ENCODE assay signal across 1 cellular context in the genomic region with DNA sequence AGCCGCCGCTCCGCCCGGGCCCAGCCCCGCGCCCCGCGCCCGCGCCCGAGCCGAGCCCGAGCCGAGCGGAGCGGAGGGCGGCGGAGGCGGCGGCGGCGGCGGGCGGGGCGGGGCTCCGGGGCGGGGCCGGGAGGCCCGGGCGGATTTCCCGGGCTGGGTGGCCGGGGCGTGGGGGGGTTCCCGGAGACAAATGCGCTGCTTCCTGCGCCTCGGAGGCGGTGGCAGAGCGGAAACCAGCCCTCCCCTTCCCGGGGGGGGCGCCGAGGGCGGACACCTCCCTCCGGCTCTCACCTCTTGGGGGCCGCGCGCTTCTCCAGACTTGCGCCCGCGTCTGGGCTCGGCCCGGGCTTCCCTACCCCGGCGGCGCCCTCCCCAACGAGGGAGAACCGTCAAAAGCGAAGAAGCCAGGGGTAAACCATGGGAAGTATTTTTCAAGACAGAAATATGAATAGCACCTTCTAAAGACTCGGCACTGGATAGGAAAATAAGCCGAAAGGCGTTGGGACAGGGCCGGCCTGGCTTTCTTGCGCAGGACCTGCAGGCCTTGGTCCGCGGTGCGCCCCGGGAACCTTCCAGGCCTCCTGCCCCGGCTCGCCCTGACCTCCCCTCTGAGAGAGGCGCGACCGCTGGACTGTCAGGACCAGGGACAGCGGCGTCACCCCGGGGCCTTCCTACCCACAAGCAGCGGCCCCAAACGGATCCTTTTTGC.
TF ChIP-seq lines count a peak whose summit lies in the region.

TSS of gene MAPK11 (minus strand) at position 79 of the 709 bp plus-strand sequence. CDS start 88 bp downstream, outside the sequence.

TF ChIP-seq in K562, 482 proteins besides CTCF, POLR2A, EP300 and RAD21 (continued from another document and continues in another):
- TF ChIP-seq AFF1 (IDR thresholded peaks at IDR 0.05; ENCODE audit: low read depth in 1 of 2, partially characterized antibody in 2 of 2) (peak in 1 of 2 experiments; percentile 79), NR3C1 (CRISPR knock-in tag; IDR thresholded peaks at IDR 0.05) (no peak), ZFP30 (CRISPR knock-in tag; IDR thresholded peaks at IDR 0.05; ENCODE audit: borderline replicate concordance) (no peak), HDAC1 (IDR thresholded peaks at IDR 0.05) (peak in 1 of 2 experiments; percentile 76; a peak in 2 of 4 replicates), ZNF584 (CRISPR knock-in tag; IDR thresholded peaks at IDR 0.05; ENCODE audit: low read depth) (no peak), CC2D1A (IDR thresholded peaks at IDR 0.05) (no peak), CBX3 (IDR thresholded peaks at IDR 0.05; ENCODE audit: borderline replicate concordance in 1 of 2, low read length in 2 of 2) (no peak), NR1H2 (CRISPR knock-in tag; IDR thresholded peaks at IDR 0.05) (0 out of 2 replicates have a peak, but pooled peaks have one; percentile 9), MEF2A (IDR thresholded peaks at IDR 0.05; ENCODE audit: control insufficient read depth, low read depth, low read length) (no peak), SMARCE1 (IDR thresholded peaks at IDR 0.05) (no peak), RCOR1 (IDR thresholded peaks at IDR 0.05; ENCODE audit: borderline replicate concordance in 1 of 2, low read depth in 2 of 2, low read length in 2 of 2) (0 out of 4 replicates have a peak, but pooled peaks of 1 of the 2 experiments have one; percentile 25), RBFOX2 (IDR thresholded peaks at IDR 0.05; ENCODE audit: low read depth, low read length) (no peak), ZNF263 (CRISPR knock-in tag; IDR thresholded peaks at IDR 0.05; ENCODE audit: borderline replicate concordance) (peak; percentile 70; the same call in 1 of the 2 replicates), NFXL1 (CRISPR knock-in tag; IDR thresholded peaks at IDR 0.05) (no peak), CREM (IDR thresholded peaks at IDR 0.05; ENCODE audit: low read depth) (peak; percentile 25; the same call in 1 of the 2 replicates), ESRRB (CRISPR knock-in tag; IDR thresholded peaks at IDR 0.05; ENCODE audit: borderline replicate concordance) (no peak), MAFK (IDR thresholded peaks at IDR 0.05; ENCODE audit: low read length) (no peak), ZBTB12 (CRISPR knock-in tag; IDR thresholded peaks at IDR 0.05) (no peak), RB1 (IDR thresholded peaks at IDR 0.05; ENCODE audit: low read depth) (0 out of 2 replicates have a peak, but pooled peaks have one; percentile 48), EZH2 (IDR thresholded peaks at IDR 0.05; ENCODE audit: borderline replicate concordance, low read depth, low read length) (no peak), ZNF133 (CRISPR knock-in tag; IDR thresholded peaks at IDR 0.05) (no peak), ARID2 (IDR thresholded peaks at IDR 0.05) (no peak), ZFX (CRISPR knock-in tag; IDR thresholded peaks at IDR 0.05) (peak; percentile 63), RBM39 (optimal IDR thresholded peaks at IDR 0.05; ENCODE audit: low read depth, low read length) (no peak), TBP (optimal IDR thresholded peaks at IDR 0.05; ENCODE audit: low read depth, low read length) (no peak), PATZ1 (CRISPR knock-in tag; IDR thresholded peaks at IDR 0.05; ENCODE audit: borderline replicate concordance) (0 out of 2 replicates have a peak, but pooled peaks have one; percentile 39), TEAD1 (CRISPR knock-in tag; IDR thresholded peaks at IDR 0.05) (0 out of 4 replicates have a peak, but pooled peaks of 1 of the 2 experiments have one; percentile 28), REST (CRISPR knock-in tag; IDR thresholded peaks at IDR 0.05; ENCODE audit: low read depth) (peak; percentile 98), MEIS2 (IDR thresholded peaks at IDR 0.05; ENCODE audit: partially characterized antibody) (no peak), NFATC3 (IDR thresholded peaks at IDR 0.05) (no peak), ZNF277 (CRISPR knock-in tag; IDR thresholded peaks at IDR 0.05; ENCODE audit: borderline replicate concordance) (no peak), EHMT2 (IDR thresholded peaks at IDR 0.05) (peak; percentile 94), SRF (CRISPR knock-in tag; IDR thresholded peaks at IDR 0.05) (peak in 1 of 2 experiments; percentile 63; a peak in 2 of 4 replicates)
- TF ChIP-seq, protein P1, sequence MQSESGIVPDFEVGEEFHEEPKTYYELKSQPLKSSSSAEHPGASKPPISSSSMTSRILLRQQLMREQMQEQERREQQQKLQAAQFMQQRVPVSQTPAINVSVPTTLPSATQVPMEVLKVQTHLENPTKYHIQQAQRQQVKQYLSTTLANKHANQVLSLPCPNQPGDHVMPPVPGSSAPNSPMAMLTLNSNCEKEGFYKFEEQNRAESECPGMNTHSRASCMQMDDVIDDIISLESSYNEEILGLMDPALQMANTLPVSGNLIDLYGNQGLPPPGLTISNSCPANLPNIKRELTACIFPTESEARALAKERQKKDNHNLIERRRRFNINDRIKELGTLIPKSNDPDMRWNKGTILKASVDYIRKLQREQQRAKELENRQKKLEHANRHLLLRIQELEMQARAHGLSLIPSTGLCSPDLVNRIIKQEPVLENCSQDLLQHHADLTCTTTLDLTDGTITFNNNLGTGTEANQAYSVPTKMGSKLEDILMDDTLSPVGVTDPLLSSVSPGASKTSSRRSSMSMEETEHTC (IDR thresholded peaks at IDR 0.05) = no peak
- TF ChIP-seq, protein P2, sequence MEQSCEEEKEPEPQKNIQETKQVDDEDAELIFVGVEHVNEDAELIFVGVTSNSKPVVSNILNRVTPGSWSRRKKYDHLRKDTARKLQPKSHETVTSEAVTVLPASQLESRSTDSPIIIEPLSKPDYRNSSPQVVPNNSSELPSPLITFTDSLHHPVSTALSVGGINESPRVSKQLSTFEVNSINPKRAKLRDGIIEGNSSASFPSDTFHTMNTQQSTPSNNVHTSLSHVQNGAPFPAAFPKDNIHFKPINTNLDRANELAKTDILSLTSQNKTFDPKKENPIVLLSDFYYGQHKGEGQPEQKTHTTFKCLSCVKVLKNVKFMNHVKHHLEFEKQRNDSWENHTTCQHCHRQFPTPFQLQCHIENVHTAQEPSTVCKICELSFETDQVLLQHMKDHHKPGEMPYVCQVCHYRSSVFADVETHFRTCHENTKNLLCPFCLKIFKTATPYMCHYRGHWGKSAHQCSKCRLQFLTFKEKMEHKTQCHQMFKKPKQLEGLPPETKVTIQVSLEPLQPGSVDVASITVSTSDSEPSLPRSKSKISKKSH (CRISPR knock-in tag; IDR thresholded peaks at IDR 0.05) = no peak
- TF ChIP-seq, protein P3, sequence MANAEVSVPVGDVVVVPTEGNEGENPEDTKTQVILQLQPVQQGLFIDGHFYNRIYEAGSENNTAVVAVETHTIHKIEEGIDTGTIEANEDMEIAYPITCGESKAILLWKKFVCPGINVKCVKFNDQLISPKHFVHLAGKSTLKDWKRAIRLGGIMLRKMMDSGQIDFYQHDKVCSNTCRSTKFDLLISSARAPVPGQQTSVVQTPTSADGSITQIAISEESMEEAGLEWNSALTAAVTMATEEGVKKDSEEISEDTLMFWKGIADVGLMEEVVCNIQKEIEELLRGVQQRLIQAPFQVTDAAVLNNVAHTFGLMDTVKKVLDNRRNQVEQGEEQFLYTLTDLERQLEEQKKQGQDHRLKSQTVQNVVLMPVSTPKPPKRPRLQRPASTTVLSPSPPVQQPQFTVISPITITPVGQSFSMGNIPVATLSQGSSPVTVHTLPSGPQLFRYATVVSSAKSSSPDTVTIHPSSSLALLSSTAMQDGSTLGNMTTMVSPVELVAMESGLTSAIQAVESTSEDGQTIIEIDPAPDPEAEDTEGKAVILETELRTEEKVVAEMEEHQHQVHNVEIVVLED (CRISPR knock-in tag; IDR thresholded peaks at IDR 0.05) = no peak
- TF ChIP-seq, protein P4, sequence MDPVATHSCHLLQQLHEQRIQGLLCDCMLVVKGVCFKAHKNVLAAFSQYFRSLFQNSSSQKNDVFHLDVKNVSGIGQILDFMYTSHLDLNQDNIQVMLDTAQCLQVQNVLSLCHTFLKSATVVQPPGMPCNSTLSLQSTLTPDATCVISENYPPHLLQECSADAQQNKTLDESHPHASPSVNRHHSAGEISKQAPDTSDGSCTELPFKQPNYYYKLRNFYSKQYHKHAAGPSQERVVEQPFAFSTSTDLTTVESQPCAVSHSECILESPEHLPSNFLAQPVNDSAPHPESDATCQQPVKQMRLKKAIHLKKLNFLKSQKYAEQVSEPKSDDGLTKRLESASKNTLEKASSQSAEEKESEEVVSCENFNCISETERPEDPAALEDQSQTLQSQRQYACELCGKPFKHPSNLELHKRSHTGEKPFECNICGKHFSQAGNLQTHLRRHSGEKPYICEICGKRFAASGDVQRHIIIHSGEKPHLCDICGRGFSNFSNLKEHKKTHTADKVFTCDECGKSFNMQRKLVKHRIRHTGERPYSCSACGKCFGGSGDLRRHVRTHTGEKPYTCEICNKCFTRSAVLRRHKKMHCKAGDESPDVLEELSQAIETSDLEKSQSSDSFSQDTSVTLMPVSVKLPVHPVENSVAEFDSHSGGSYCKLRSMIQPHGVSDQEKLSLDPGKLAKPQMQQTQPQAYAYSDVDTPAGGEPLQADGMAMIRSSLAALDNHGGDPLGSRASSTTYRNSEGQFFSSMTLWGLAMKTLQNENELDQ (CRISPR knock-in tag; IDR thresholded peaks at IDR 0.05; ENCODE audit: borderline replicate concordance) = no peak
